In genomic region chr4:10684631-10685030, GRCh38 we compare ENCODE assay signal across 11 cellular contexts. TPM values are rescaled to one million over a fixed set of nuclear protein-coding genes. Genes with fewer than 3 reads are reported as not detected.
A peak's percentile ranks its signal among the peaks of the same experiment; 100 is the strongest.
DNase-seq lines count a peak whose midpoint lies in the region; ATAC-seq, FAIRE-seq and TF ChIP-seq lines count a peak whose summit lies in the region.
"Had no signal": no experiment of that assay in that cellular context is flagged by ENCODE, and none has a peak within 500 bp of the region (broad histone marks: within the 10 kb centered on the region; RNA-seq: fewer than 3 reads in every experiment).

CLNK (minus strand) TSS chr4:10684768; CDS start chr4:10667869, 16,899 bp downstream.

- no peaks in the 10 kb centered on the region for H3K9me3 Mint-ChIP-seq in neural progenitor cell

- H3K36me3 ChIP-seq in K562 (ENCODE audit: control insufficient read depth, insufficient read depth, low read length) (no peaks in the 10 kb centered on the region), neural progenitor cell (no peaks in the 10 kb centered on the region)
- H3K36me3 ChIP-seq: thyroid gland had no signal

- TF ChIP-seq CTCF in K562 (IDR thresholded peaks at IDR 0.05 in 2 of 3, conservative IDR thresholded peaks at IDR 0.05 in 1 of 3; ENCODE audit: insufficient read depth in 2 of 3, low read depth in 1 of 3, low read length in 3 of 3) (no peak), neural progenitor cell (IDR thresholded peaks at IDR 0.05) (no peak)

- TF ChIP-seq POLR2A in K562 (conservative IDR thresholded peaks at IDR 0.05) (no peak), H54 (IDR thresholded peaks at IDR 0.05; ENCODE audit: low read depth, low read length) (no peak)

- no peak for TF ChIP-seq EP300 in K562 (IDR thresholded peaks at IDR 0.05; ENCODE audit: low read length)

- H3K4me1 Mint-ChIP-seq in neural progenitor cell, result peaks cover 6% of the 10 kb centered on the region

- FAIRE-seq in K562 (lab: Jason Lieb, UNC), result no peak
- no peak for FAIRE-seq in H54 (lab: Jason Lieb, UNC)
- FAIRE-seq: bronchial epithelial cell had no signal

- H3K4me2 ChIP-seq in K562 (ENCODE audit: insufficient read depth, low read length) (no peak within 1 kb of the TSS), neural progenitor cell (no peak within 1 kb of the TSS)

- POLR2A ChIA-PET in K562 (lab: Yijun Ruan, JAX), result no interaction called here

- H3K9me3 ChIP-seq in K562 (replicated peaks; ENCODE audit: control insufficient read depth, insufficient read depth, low read depth, low read length), result no peaks in the 10 kb centered on the region
- no peaks in the 10 kb centered on the region for H3K9me3 ChIP-seq in neural progenitor cell (ENCODE audit: low read depth)
- H3K9me3 ChIP-seq: thyroid gland had no signal

- H3K27me3 ChIP-seq in K562 (ENCODE audit: control insufficient read depth in 2 of 2, insufficient read depth in 2 of 2, low read length in 2 of 2) (no peaks in the 10 kb centered on the region), neural progenitor cell (no peaks in the 10 kb centered on the region)
- H3K27me3 ChIP-seq: thyroid gland had no signal

- TF ChIP-seq RAD21 in K562 (CRISPR knock-in tag; conservative IDR thresholded peaks at IDR 0.05 in 1 of 2, IDR thresholded peaks at IDR 0.05 in 1 of 2), result no peak

- no peak within 1 kb of the TSS for H2AFZ ChIP-seq in K562 (ENCODE audit: low read depth, low read length)
- no peak within 1 kb of the TSS for H2AFZ ChIP-seq in neural progenitor cell (replicated peaks)

- H3K4me3 ChIP-seq in K562 (no peak within 1 kb of the TSS), neural progenitor cell (no peak within 1 kb of the TSS)
- H3K4me3 ChIP-seq: thyroid gland had no signal

- ATAC-seq in GM18858 (IDR thresholded peaks at IDR 0.05; ENCODE audit: unreplicated experiment), result peak; percentile 74
- peak; percentile 78 for ATAC-seq in GM21526 (IDR thresholded peaks at IDR 0.05; ENCODE audit: low FRiP score, unreplicated experiment)
- ATAC-seq in HG03159 (IDR thresholded peaks at IDR 0.05; ENCODE audit: unreplicated experiment), result peak; percentile 89
- no peak for ATAC-seq in K562

- in situ Hi-C loops in K562 (cut with MboI), result no loop called here

- H3K9me1 ChIP-seq in K562 (ENCODE audit: control insufficient read depth, insufficient read depth, low read length), result no peaks in the 10 kb centered on the region

- DNase-seq in K562 (ENCODE audit: extremely low read depth in 1 of 4, low spot score in 3 of 4), result no peak
- no peak for DNase-seq in NCI-H82 treated with DMSO at 0.1 percent for 48 hours (lab: John Stamatoyannopoulos, UW; ENCODE audit: unreplicated experiment)
- DNase-seq in H54 (ENCODE audit: insufficient read length, low spot score), result no peak
- no peak for DNase-seq in neural progenitor cell (ENCODE audit: low spot score)
- DNase-seq in SHP77 (lab: John Stamatoyannopoulos, UW), result no peak
- DNase-seq: thyroid gland had no signal

- no peaks in the 10 kb centered on the region for H4K20me1 ChIP-seq in K562 (replicated peaks; ENCODE audit: control insufficient read depth, insufficient read depth, low read length)
- no peaks in the 10 kb centered on the region for H4K20me1 ChIP-seq in neural progenitor cell (ENCODE audit: low read depth)

- H3K36me3 Mint-ChIP-seq in neural progenitor cell, result no peaks in the 10 kb centered on the region

- no peak within 1 kb of the TSS for H3K4me3 Mint-ChIP-seq in neural progenitor cell

- BruUV-seq in K562 (replicated peaks; lab: Mats Ljungman, UMichigan), result no TSS peak

- no peak within 1 kb of the TSS for H3K27ac Mint-ChIP-seq in neural progenitor cell

- CTCF ChIA-PET in K562 (lab: Yijun Ruan, JAX; ENCODE audit: low intra/inter-chr PET ratio), result no interaction called here

- H3K9ac ChIP-seq in K562 (ENCODE audit: insufficient read depth in 1 of 2, low read depth in 2 of 2, low read length in 2 of 2) (no peak within 1 kb of the TSS), neural progenitor cell (no peak within 1 kb of the TSS)

- no peaks in the 10 kb centered on the region for H3K27me3 Mint-ChIP-seq in neural progenitor cell (ENCODE audit: insufficient read depth, low read depth)

- H3K27ac ChIP-seq in K562 (ENCODE audit: extremely low read depth, low read depth, low read length), result no peak within 1 kb of the TSS
- H3K27ac ChIP-seq in neural progenitor cell, result no peak within 1 kb of the TSS
- H3K27ac ChIP-seq: thyroid gland had no signal

- H3K4me1 ChIP-seq in K562 (replicated peaks in 1 of 2; ENCODE audit: control insufficient read depth in 2 of 2, insufficient read depth in 2 of 2, low read length in 2 of 2) (no peaks in the 10 kb centered on the region), neural progenitor cell (peaks cover 5% of the 10 kb centered on the region)
- H3K4me1 ChIP-seq: thyroid gland had no signal

- no peaks in the 10 kb centered on the region for H3F3A ChIP-seq in neural progenitor cell (ENCODE audit: low read depth)

- no peaks in the 10 kb centered on the region for H3K79me2 ChIP-seq in K562 (ENCODE audit: control insufficient read depth, insufficient read depth, low read length)
- H3K79me2 ChIP-seq in neural progenitor cell (ENCODE audit: low read depth), result no peaks in the 10 kb centered on the region

- WGBS in K562 (ENCODE audit: insufficient coverage, low coverage, missing lambda C conversion rate), result 3% methylated on average over 8 of the region's 8 CpGs

- intact Hi-C loops in K562 (cut with micrococcal nuclease), result no loop called here

TF ChIP-seq in K562, 482 proteins besides CTCF, POLR2A, EP300 and RAD21:
- TF ChIP-seq C11orf30 (IDR thresholded peaks at IDR 0.05; ENCODE audit: low read depth), result no peak
- peak; percentile 28; the same call in 1 of the 2 replicates for TF ChIP-seq SPI1 (IDR thresholded peaks at IDR 0.05; ENCODE audit: borderline replicate concordance, low read depth, low read length)

RNA-seq across cellular contexts. Expression of gene CLNK, which starts in this region (rescaled TPM):
- not detected in 2 replicates for total RNA-seq in K562 (2011; cell fraction: chromatin; rRNA removed; ENCODE audit: low replicate concordance)
- not detected in 2 replicates for total RNA-seq in K562 (2011; cell fraction: nucleolus; rRNA removed)
- not detected in 2 replicates for total RNA-seq in K562 (2011; cell fraction: nucleoplasm; rRNA removed)
- total RNA-seq in K562 (2014; rRNA removed) (not detected in 2 replicates), K562 (2014; rRNA removed; fragmentation: Illumina TruSeq; extraction: Trizol) (not detected in 2 replicates), K562 (2015; rRNA removed; fragmentation: Illumina TruSeq; extraction: Trizol) (not detected in 2 replicates), K562 (2021) (not detected in 2 replicates), neural progenitor cell (ENCODE audit: low replicate concordance) (not detected in 2 replicates)
- polyA plus RNA-seq in K562 (2011; rRNA removed) (not detected in 2 replicates), K562 (2014; fragmentation: Illumina TruSeq; extraction: Trizol) (not detected in 2 replicates), K562 (2014; fragmentation: Nextera tagmentation; extraction: Ambion mirVana) (not detected), K562 (2014; rRNA removed) (not detected in 2 replicates)
- polyA plus RNA-seq in K562 (2011; cell fraction: cytosol; rRNA removed), result not detected in 2 replicates
- polyA plus RNA-seq in K562 (2011; cell fraction: nucleus; rRNA removed), result not detected in 2 replicates
- polyA plus RNA-seq in K562 (2012), result not detected in 2 replicates
- not detected in 2 replicates for polyA minus RNA-seq in K562 (2011; rRNA and poly(A)+ RNA removed)
- not detected in 2 replicates for polyA minus RNA-seq in K562 (2011; cell fraction: cytosol; rRNA and poly(A)+ RNA removed)
- polyA minus RNA-seq in K562 (2011; cell fraction: nucleus; rRNA and poly(A)+ RNA removed), result not detected in 2 replicates
- total RNA-seq: bronchial epithelial cell, fibroblast of villous mesenchyme, thyroid gland had no signal
